In genomic region chr22:39904024-39904423, GRCh38 we compare ENCODE assay signal across 8 cellular contexts. TPM values are rescaled to one million over a fixed set of nuclear protein-coding genes. Genes with fewer than 3 reads are reported as not detected.
"Had no signal": no experiment of that assay in that cellular context is flagged by ENCODE, and none has a peak within 500 bp of the region (broad histone marks: within the 10 kb centered on the region; RNA-seq: fewer than 3 reads in every experiment).

No MANE protein-coding gene starts in this region.

RNA-seq across cellular contexts. Expression of gene ENTHD1, which starts 10.5 kb away (rescaled TPM):
- total RNA-seq: activated B cell treated with CpG ODN at 0.5 μM for 24 hours, colonic mucosa, left colon, neural crest cell, omental fat pad, posterior vena cava, Right ventricle myocardium superior had no signal
- polyA plus RNA-seq: aorta had no signal

RNA-seq across cellular contexts. Expression of gene TMA7B, which starts 56.2 kb away (rescaled TPM):
- total RNA-seq: left colon, neural crest cell, omental fat pad, Right ventricle myocardium superior had no signal
- polyA plus RNA-seq: aorta had no signal
